Comparison of ENCODE assay signal across 8 cellular contexts in the genomic region with DNA sequence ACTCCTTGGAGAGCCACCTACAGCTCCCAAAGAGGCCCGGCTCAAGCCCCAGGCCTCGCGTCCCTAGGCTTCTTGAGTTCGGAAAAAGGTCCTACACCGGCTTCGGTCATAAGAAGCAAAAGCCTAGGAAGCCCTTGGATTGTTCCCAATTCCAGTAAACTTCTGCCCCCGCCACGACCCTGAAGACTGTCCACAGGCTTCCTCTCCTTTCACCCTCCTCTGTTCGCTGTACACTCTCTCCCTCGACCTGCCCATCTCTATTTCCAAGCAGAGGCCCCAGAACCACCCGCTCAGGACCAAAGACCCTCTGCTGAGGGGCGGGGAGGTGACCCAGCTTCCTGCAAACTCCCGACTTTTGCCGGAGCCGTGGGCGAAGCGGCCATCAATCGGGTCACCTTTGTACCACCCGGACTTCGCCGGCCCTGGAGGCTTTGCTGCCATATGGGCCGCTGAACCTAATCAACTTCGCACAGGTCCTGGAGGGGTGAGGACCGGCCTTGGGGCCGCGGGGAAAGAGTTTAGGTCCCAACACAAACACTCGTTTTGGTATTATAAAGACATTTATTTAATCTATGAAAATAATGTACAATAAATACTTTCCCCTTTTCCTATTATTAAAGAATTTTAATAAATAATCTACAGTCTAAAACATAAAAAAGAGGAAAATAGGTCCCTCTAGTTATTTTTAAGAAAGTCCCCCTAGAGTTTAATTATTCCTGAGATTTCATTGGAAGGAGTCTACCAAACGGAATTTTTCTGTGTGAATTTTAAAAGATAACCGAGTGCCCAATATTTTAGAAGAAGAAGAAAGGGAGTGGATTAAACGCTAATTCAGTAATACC. TPM values are rescaled to one million over a fixed set of nuclear protein-coding genes. Genes with fewer than 3 reads are reported as not detected.
DNase-seq lines count a peak whose midpoint lies in the region; ATAC-seq and TF ChIP-seq lines count a peak whose summit lies in the region.
"Had no signal": no experiment of that assay in that cellular context is flagged by ENCODE, and none has a peak within 500 bp of the region (broad histone marks: within the 10 kb centered on the region; RNA-seq: fewer than 3 reads in every experiment).

No MANE protein-coding gene starts in this region.

- H3K4me1 ChIP-seq in HUES64 (ENCODE audit: insufficient read depth, low read length) = peaks cover 39% of the 10 kb centered on the region
- peaks cover 10 to 35% of the 10 kb centered on the region in 2 donors for H3K4me1 ChIP-seq in gastrocnemius medialis

- 43% methylated on average over 29 of the region's 30 CpGs for WGBS in HUES64

- H3K27me3 Mint-ChIP-seq in activated T-helper 1 cell treated with anti-CD3 and anti-CD28 coated beads, Interleukin-12 subunit alpha, Interleukin-12 subunit beta, Interleukin-2, Interleukin-4 antibody, amounts not matched to agents 30 ng/mL and 10 ng/mL and 1 ng/mL, durations not matched to agents 14 hours and 24 hours and 36 hours (ENCODE audit: insufficient read depth) = peaks cover 8% of the 10 kb centered on the region

- H3K36me3 ChIP-seq in HUES64 (ENCODE audit: insufficient read depth, low read length) (no peaks in the 10 kb centered on the region), gastrocnemius medialis (no peaks in the 10 kb centered on the region)

- no peak for TF ChIP-seq POLR2A in gastrocnemius medialis (IDR thresholded peaks at IDR 0.05)

- H3K27ac Mint-ChIP-seq in activated T-helper 1 cell treated with anti-CD3 and anti-CD28 coated beads, Interleukin-12 subunit alpha, Interleukin-12 subunit beta, Interleukin-2, Interleukin-4 antibody, amounts not matched to agents 30 ng/mL and 10 ng/mL and 1 ng/mL, durations not matched to agents 14 hours and 24 hours and 36 hours = peak overlapping the region; percentile 98

- in situ Hi-C loops in gastrocnemius medialis (cut with MboI; ENCODE audit: low sequenced_read_pairs in 4 of 4) = no loop called here

- H3K4me3 ChIP-seq in HUES64 (ENCODE audit: low read length) (peak overlapping the region; percentile 53), gastrocnemius medialis (peak overlapping the region; percentile 59 to 76 (median 68))

- H3K4me3 Mint-ChIP-seq in activated T-helper 1 cell treated with anti-CD3 and anti-CD28 coated beads, Interleukin-12 subunit alpha, Interleukin-12 subunit beta, Interleukin-2, Interleukin-4 antibody, amounts not matched to agents 30 ng/mL and 10 ng/mL and 1 ng/mL, durations not matched to agents 14 hours and 24 hours and 36 hours = peak overlapping the region; percentile 91

- H3K9me3 Mint-ChIP-seq in activated T-helper 1 cell treated with anti-CD3 and anti-CD28 coated beads, Interleukin-12 subunit alpha, Interleukin-12 subunit beta, Interleukin-2, Interleukin-4 antibody, amounts not matched to agents 30 ng/mL and 10 ng/mL and 1 ng/mL, durations not matched to agents 14 hours and 24 hours and 36 hours = no peaks in the 10 kb centered on the region

- peaks cover 96% of the 10 kb centered on the region for H3K27me3 ChIP-seq in HUES64 (ENCODE audit: insufficient read depth, low read length)
- peaks cover 15 to 33% (median 20%) of the 10 kb centered on the region in 3 donors for H3K27me3 ChIP-seq in gastrocnemius medialis

- TF ChIP-seq CTCF in gastrocnemius medialis (IDR thresholded peaks at IDR 0.05 in 4 of 5, conservative IDR thresholded peaks at IDR 0.05 in 1 of 5) = no peak

- peaks cover 48% of the 10 kb centered on the region for H3K4me1 Mint-ChIP-seq in activated T-helper 1 cell treated with anti-CD3 and anti-CD28 coated beads, Interleukin-12 subunit alpha, Interleukin-12 subunit beta, Interleukin-2, Interleukin-4 antibody, amounts not matched to agents 30 ng/mL and 10 ng/mL and 1 ng/mL, durations not matched to agents 14 hours and 24 hours and 36 hours (ENCODE audit: low read depth)

- peak; percentile 1 to 4 for ATAC-seq in left cardiac atrium
- peak in 1 of 2 donors; percentile 19 for ATAC-seq in gastrocnemius medialis
- ATAC-seq in GM18868 (IDR thresholded peaks at IDR 0.05; ENCODE audit: unreplicated experiment) = no peak
- ATAC-seq in GM19455 (IDR thresholded peaks at IDR 0.05; ENCODE audit: unreplicated experiment) = no peak

- DNase-seq in activated T-helper 1 cell treated with anti-CD3 and anti-CD28 coated beads, Interleukin-12 subunit alpha, Interleukin-12 subunit beta, Interleukin-2, Interleukin-4 antibody, amounts not matched to agents 30 ng/mL and 10 ng/mL and 1 ng/mL, durations not matched to agents 14 hours and 24 hours and 36 hours (ENCODE audit: low spot score) = peak; percentile 16
- no peak for DNase-seq in left cardiac atrium
- no peak for DNase-seq in gastrocnemius medialis
- DNase-seq in NCI-H1436 (lab: John Stamatoyannopoulos, UW) = no peak

- H3K9me3 ChIP-seq in HUES64 (ENCODE audit: insufficient read depth, low read depth, low read length) (no peaks in the 10 kb centered on the region), gastrocnemius medialis (no peaks in the 10 kb centered on the region)

- peak overlapping the region; percentile 42; the same call in 1 of the 2 replicates for H3K9ac ChIP-seq in HUES64 (ENCODE audit: low read depth, low read length)

- H3K36me3 Mint-ChIP-seq in activated T-helper 1 cell treated with anti-CD3 and anti-CD28 coated beads, Interleukin-12 subunit alpha, Interleukin-12 subunit beta, Interleukin-2, Interleukin-4 antibody, amounts not matched to agents 30 ng/mL and 10 ng/mL and 1 ng/mL, durations not matched to agents 14 hours and 24 hours and 36 hours (ENCODE audit: low read depth) = peaks cover 13% of the 10 kb centered on the region

- intact Hi-C loops in activated T-helper 1 cell treated with anti-CD3 and anti-CD28 coated beads, Interleukin-12 subunit alpha, Interleukin-12 subunit beta, Interleukin-2, Interleukin-4 antibody, amounts not matched to agents 30 ng/mL and 10 ng/mL and 1 ng/mL, durations not matched to agents 14 hours and 24 hours and 36 hours (cut with micrococcal nuclease) = loop anchor here (2.0 to 5.0 kb wide), 2 partner anchors 114 to 130 kb away; no protein-coding TSS in a partner anchor
- intact Hi-C loops in left cardiac atrium (cut with DNase I) = no loop called here
- intact Hi-C loops in gastrocnemius medialis (cut with DNase I; ENCODE audit: low total_unique reads) = loop anchor here (2.0 kb wide), 1 partner anchor 36 kb away; a partner anchor contains a TSS

- no peak overlapping the region for H3K27ac ChIP-seq in HUES64 (ENCODE audit: low read depth, low read length)
- H3K27ac ChIP-seq in gastrocnemius medialis = peak overlapping the region; percentile 80 to 94 (median 85)
- H3K27ac ChIP-seq: SK-N-MC had no signal

RNA-seq across cellular contexts. Expression of a gene that starts 2.6 kb away (rescaled TPM):
- 24.6 TPM for polyA plus RNA-seq in HUES64 (2013, experiment 1 of 2)
- polyA plus RNA-seq in HUES64 (2013, experiment 2 of 2) = 44.5 TPM
- 32.5 and 32.8 TPM in 2 replicates for total RNA-seq in activated T-helper 1 cell treated with anti-CD3 and anti-CD28 coated beads, Interleukin-12 subunit alpha, Interleukin-12 subunit beta, Interleukin-2, Interleukin-4 antibody, amounts not matched to agents 30 ng/mL and 10 ng/mL and 1 ng/mL, durations not matched to agents 14 hours and 24 hours and 36 hours
- 1 to 10 TPM; 6.1 to 6.7 TPM for total RNA-seq in left cardiac atrium
- 10 to 100 TPM in 2 of 4 donors, 1 to 10 TPM in 2; 4.1 to 22.1 (median 10.4) TPM for total RNA-seq in gastrocnemius medialis

RNA-seq across cellular contexts. Expression of a gene that starts 11.5 kb away (rescaled TPM):
- 16.3 TPM for polyA plus RNA-seq in HUES64 (2013, experiment 1 of 2)
- 23.6 TPM for polyA plus RNA-seq in HUES64 (2013, experiment 2 of 2)
- not detected in 2 replicates for total RNA-seq in activated T-helper 1 cell treated with anti-CD3 and anti-CD28 coated beads, Interleukin-12 subunit alpha, Interleukin-12 subunit beta, Interleukin-2, Interleukin-4 antibody, amounts not matched to agents 30 ng/mL and 10 ng/mL and 1 ng/mL, durations not matched to agents 14 hours and 24 hours and 36 hours
- not detected for total RNA-seq in left cardiac atrium
- total RNA-seq in gastrocnemius medialis = not detected

RNA-seq across cellular contexts. Expression of a gene that starts 35.8 kb away (rescaled TPM):
- 0.45 TPM for polyA plus RNA-seq in HUES64 (2013, experiment 1 of 2)
- 0.95 TPM for polyA plus RNA-seq in HUES64 (2013, experiment 2 of 2)
- total RNA-seq in activated T-helper 1 cell treated with anti-CD3 and anti-CD28 coated beads, Interleukin-12 subunit alpha, Interleukin-12 subunit beta, Interleukin-2, Interleukin-4 antibody, amounts not matched to agents 30 ng/mL and 10 ng/mL and 1 ng/mL, durations not matched to agents 14 hours and 24 hours and 36 hours = 3.8 and 4.2 TPM in 2 replicates
- total RNA-seq in left cardiac atrium (1 to 10 TPM in 1 of 2 donors, under 1 TPM in 1; 0.31 to 1.6 TPM), gastrocnemius medialis (1 to 10 TPM in 1 of 4 donors, under 1 TPM in 3; 0.18 to 1.8 (median 0.51) TPM)

RNA-seq across cellular contexts. Expression of a gene that starts 47.7 kb away (rescaled TPM):
- polyA plus RNA-seq in HUES64 (2013, experiment 1 of 2) = 3.7 TPM
- 9.1 TPM for polyA plus RNA-seq in HUES64 (2013, experiment 2 of 2)
- total RNA-seq in activated T-helper 1 cell treated with anti-CD3 and anti-CD28 coated beads, Interleukin-12 subunit alpha, Interleukin-12 subunit beta, Interleukin-2, Interleukin-4 antibody, amounts not matched to agents 30 ng/mL and 10 ng/mL and 1 ng/mL, durations not matched to agents 14 hours and 24 hours and 36 hours = 2.5 and 2.8 TPM in 2 replicates
- total RNA-seq in left cardiac atrium (1 to 10 TPM; 1.2 to 2.8 TPM), gastrocnemius medialis (1 to 10 TPM; 1.3 to 5.5 (median 2.2) TPM)

RNA-seq across cellular contexts. Expression of a gene that starts 51.2 kb away (rescaled TPM):
- polyA plus RNA-seq in HUES64 (2013, experiment 1 of 2) = 0.40 TPM
- polyA plus RNA-seq in HUES64 (2013, experiment 2 of 2) = 0.63 TPM
- total RNA-seq in activated T-helper 1 cell treated with anti-CD3 and anti-CD28 coated beads, Interleukin-12 subunit alpha, Interleukin-12 subunit beta, Interleukin-2, Interleukin-4 antibody, amounts not matched to agents 30 ng/mL and 10 ng/mL and 1 ng/mL, durations not matched to agents 14 hours and 24 hours and 36 hours = 0.10 TPM in 1 of 2 replicates, not detected in the other
- under 1 TPM in 1 of 2 donors, not detected in 1; 0.41 TPM for total RNA-seq in left cardiac atrium
- not detected for total RNA-seq in gastrocnemius medialis

Comparison
In these comparisons a context has a peak if more than half of its experiments do, and no peak if none do; other contexts are left out.
1. ATAC-seq: peak in left cardiac atrium (2 of 2); none in GM18868 (single experiment) and GM19455 (single experiment).
2. intact Hi-C loops: an anchor here in activated T-helper 1 cell treated with anti-CD3 and anti-CD28 coated beads, Interleukin-12 subunit alpha, Interleukin-12 subunit beta, Interleukin-2, Interleukin-4 antibody, amounts not matched to agents 30 ng/mL and 10 ng/mL and 1 ng/mL, durations not matched to agents 14 hours and 24 hours and 36 hours (2.0 to 5.0 kb wide) and gastrocnemius medialis (2.0 kb wide); none called in left cardiac atrium.